In genomic region chr3:65591313-65591712, GRCh38 we compare ENCODE assay signal across 38 cellular contexts.
"Had no signal": no experiment of that assay in that cellular context is flagged by ENCODE, and none has a peak within 500 bp of the region (broad histone marks: within the 10 kb centered on the region; RNA-seq: fewer than 3 reads in every experiment).

No MANE protein-coding gene starts in this region.

- H3K9me3 Mint-ChIP-seq: activated naive CD4-positive, alpha-beta T cell treated with anti-CD3 and anti-CD28 coated beads, Interleukin-2, amount 10 ng/mL, durations not matched to agents 7 days and 5 days; activated naive CD4-positive, alpha-beta T cell treated with anti-CD3 and anti-CD28 coated beads, Interleukin-2, amount 50 U/mL, for 24 hours; activated naive CD8-positive, alpha-beta T cell treated with anti-CD3 and anti-CD28 coated beads, Interleukin-2, amount 10 ng/mL, durations not matched to agents 7 days and 5 days; activated T-cell treated with anti-CD3 and anti-CD28 coated beads, Interleukin-2, amount 50 U/mL, for 24 hours; activated T-helper 2 cell treated with anti-CD3 and anti-CD28 coated beads, Interferon-gamma antibody, Interleukin-2, Interleukin-4, amounts not matched to agents 10 μg/mL and 5 μg/mL and 100 μg/mL, durations not matched to agents 14 hours and 24 hours and 36 hours; brain had no signal

- H3K4me3 ChIP-seq: adrenal gland, ascending aorta, body of pancreas, breast epithelium, cardiac muscle cell had no signal

- DNase-seq: activated effector memory CD4-positive, alpha-beta T cell treated with anti-CD3 and anti-CD28 coated beads, Interleukin-2, amount 50 U/mL, for 16 hours; activated effector memory CD4-positive, alpha-beta T cell treated with Interleukin-2 at 50 U/mL for 16 hours; activated gamma-delta T cell; activated gamma-delta T cell treated with Interleukin-2 at 50 U/mL for 16 hours; activated naive CD4-positive, alpha-beta T cell; activated naive CD4-positive, alpha-beta T cell treated with anti-CD3 and anti-CD28 coated beads, Interleukin-2, amount 10 ng/mL, durations not matched to agents 7 days and 5 days; activated naive CD4-positive, alpha-beta T cell treated with Interleukin-2 at 50 U/mL for 16 hours; activated naive CD8-positive, alpha-beta T cell treated with anti-CD3 and anti-CD28 coated beads for 36 hours; activated naive CD8-positive, alpha-beta T cell treated with anti-CD3 and anti-CD28 coated beads, Interleukin-2, amount 10 ng/mL, durations not matched to agents 7 days and 5 days; activated naive CD8-positive, alpha-beta T cell treated with anti-CD3 and anti-CD28 coated beads, Interleukin-2, amount 50 U/mL, for 24 hours; activated T-cell treated with anti-CD3 and anti-CD28 coated beads for 4 hours; activated T-cell treated with anti-CD3 and anti-CD28 coated beads, Interleukin-2, amount 50 U/mL, for 1 hour; activated T-cell treated with anti-CD3 and anti-CD28 coated beads, Interleukin-2, amount 50 U/mL, for 24 hours; activated T-cell treated with anti-CD3 and anti-CD28 coated beads, Interleukin-2, amount 50 U/mL, for 4 hours; activated T-cell treated with anti-CD3 and anti-CD28 coated beads, Interleukin-2, amount 50 U/mL, for 48 hours; activated T-cell treated with anti-CD3 and anti-CD28 coated beads, Interleukin-2, amount 50 U/mL, for 72 hours; adrenal gland; amniotic stem cell; amygdala; anterior cingulate cortex; aorta; body of pancreas; brain microvascular endothelial cell; caudate nucleus; central memory CD4-positive, alpha-beta T cell; cerebellar nuclear complex had no signal

- H3K27me3 Mint-ChIP-seq: activated naive CD4-positive, alpha-beta T cell treated with anti-CD3 and anti-CD28 coated beads, Interleukin-2, amount 10 ng/mL, durations not matched to agents 7 days and 5 days; central memory CD8-positive, alpha-beta T cell had no signal

- H3K9me3 ChIP-seq: adrenal gland, ascending aorta, body of pancreas, breast epithelium had no signal

- H3K4me1 ChIP-seq: ascending aorta, breast epithelium had no signal

- H3K27ac ChIP-seq: adrenal gland, ascending aorta, body of pancreas, brain microvascular endothelial cell, breast epithelium, cardiac muscle cell had no signal

- H3K36me3 Mint-ChIP-seq: activated naive CD4-positive, alpha-beta T cell treated with anti-CD3 and anti-CD28 coated beads, Interleukin-2, amount 10 ng/mL, durations not matched to agents 7 days and 5 days; activated naive CD4-positive, alpha-beta T cell treated with anti-CD3 and anti-CD28 coated beads, Interleukin-2, amount 50 U/mL, for 24 hours; activated naive CD8-positive, alpha-beta T cell; activated naive CD8-positive, alpha-beta T cell treated with anti-CD3 and anti-CD28 coated beads for 36 hours; activated naive CD8-positive, alpha-beta T cell treated with anti-CD3 and anti-CD28 coated beads, Interleukin-2, amount 10 ng/mL, durations not matched to agents 7 days and 5 days had no signal

- ATAC-seq: activated naive CD4-positive, alpha-beta T cell treated with anti-CD3 and anti-CD28 coated beads, Interleukin-2, amount 50 U/mL, for 72 hours; activated naive CD8-positive, alpha-beta T cell treated with anti-CD3 and anti-CD28 coated beads, Interleukin-2, amount 50 U/mL, for 24 hours; activated T-cell treated with anti-CD3 and anti-CD28 coated beads, Interleukin-2, amount 50 U/mL, for 4 hours; activated T-cell treated with anti-CD3 and anti-CD28 coated beads, Interleukin-2, amount 50 U/mL, for 72 hours; activated T-helper 17 cell treated with anti-CD3 and anti-CD28 coated beads, Interleukin-2, amount 50 U/mL, for 72 hours; body of pancreas had no signal

- H3K36me3 ChIP-seq: adrenal gland, ascending aorta, brain microvascular endothelial cell, breast epithelium, cardiac muscle cell had no signal

- H3K4me1 Mint-ChIP-seq: activated naive CD4-positive, alpha-beta T cell treated with anti-CD3 and anti-CD28 coated beads, Interleukin-2, amount 10 ng/mL, durations not matched to agents 7 days and 5 days; activated naive CD4-positive, alpha-beta T cell treated with anti-CD3 and anti-CD28 coated beads, Interleukin-2, amount 50 U/mL, for 24 hours; activated naive CD8-positive, alpha-beta T cell treated with anti-CD3 and anti-CD28 coated beads for 36 hours; activated naive CD8-positive, alpha-beta T cell treated with anti-CD3 and anti-CD28 coated beads, Interleukin-2, amount 10 ng/mL, durations not matched to agents 7 days and 5 days; activated naive CD8-positive, alpha-beta T cell treated with anti-CD3 and anti-CD28 coated beads, Interleukin-2, amount 50 U/mL, for 24 hours; activated T-helper 17 cell treated with anti-CD3 and anti-CD28 coated beads, Interleukin-2, amount 50 U/mL, for 72 hours; central memory CD8-positive, alpha-beta T cell had no signal

- FAIRE-seq: astrocyte, bronchial epithelial cell had no signal

- H3K27ac Mint-ChIP-seq: activated naive CD4-positive, alpha-beta T cell treated with anti-CD3 and anti-CD28 coated beads, Interleukin-2, amount 10 ng/mL, durations not matched to agents 7 days and 5 days; activated naive CD4-positive, alpha-beta T cell treated with anti-CD3 and anti-CD28 coated beads, Interleukin-2, amount 50 U/mL, for 72 hours; activated naive CD8-positive, alpha-beta T cell; activated naive CD8-positive, alpha-beta T cell treated with anti-CD3 and anti-CD28 coated beads for 36 hours; activated naive CD8-positive, alpha-beta T cell treated with anti-CD3 and anti-CD28 coated beads, Interleukin-2, amount 10 ng/mL, durations not matched to agents 7 days and 5 days; activated naive CD8-positive, alpha-beta T cell treated with anti-CD3 and anti-CD28 coated beads, Interleukin-2, amount 50 U/mL, for 24 hours; activated T-cell treated with anti-CD3 and anti-CD28 coated beads, Interleukin-2, amount 50 U/mL, for 24 hours; activated T-cell treated with anti-CD3 and anti-CD28 coated beads, Interleukin-2, amount 50 U/mL, for 72 hours; activated T-helper 17 cell treated with anti-CD3 and anti-CD28 coated beads, Interleukin-2, amount 50 U/mL, for 72 hours; activated T-helper 2 cell treated with anti-CD3 and anti-CD28 coated beads, Interferon-gamma antibody, Interleukin-2, Interleukin-4, amounts not matched to agents 10 μg/mL and 5 μg/mL and 100 μg/mL, durations not matched to agents 14 hours and 24 hours and 36 hours had no signal

- H3K4me3 Mint-ChIP-seq: activated naive CD4-positive, alpha-beta T cell treated with anti-CD3 and anti-CD28 coated beads, Interleukin-2, amount 10 ng/mL, durations not matched to agents 7 days and 5 days; activated naive CD4-positive, alpha-beta T cell treated with anti-CD3 and anti-CD28 coated beads, Interleukin-2, amount 50 U/mL, for 24 hours; activated naive CD8-positive, alpha-beta T cell; activated naive CD8-positive, alpha-beta T cell treated with anti-CD3 and anti-CD28 coated beads for 36 hours; activated naive CD8-positive, alpha-beta T cell treated with anti-CD3 and anti-CD28 coated beads, Interleukin-2, amount 10 ng/mL, durations not matched to agents 7 days and 5 days; activated naive CD8-positive, alpha-beta T cell treated with anti-CD3 and anti-CD28 coated beads, Interleukin-2, amount 50 U/mL, for 24 hours; activated T-cell treated with anti-CD3 and anti-CD28 coated beads, Interleukin-2, amount 50 U/mL, for 24 hours; activated T-cell treated with anti-CD3 and anti-CD28 coated beads, Interleukin-2, amount 50 U/mL, for 4 hours; activated T-cell treated with anti-CD3 and anti-CD28 coated beads, Interleukin-2, amount 50 U/mL, for 72 hours; activated T-helper 17 cell treated with anti-CD3 and anti-CD28 coated beads, Interleukin-2, amount 50 U/mL, for 72 hours; brain; central memory CD8-positive, alpha-beta T cell had no signal

- H3K27me3 ChIP-seq: adrenal gland, ascending aorta, body of pancreas, brain microvascular endothelial cell, breast epithelium had no signal
